24 cellular contexts compared by ENCODE assay signal in the genomic region with DNA sequence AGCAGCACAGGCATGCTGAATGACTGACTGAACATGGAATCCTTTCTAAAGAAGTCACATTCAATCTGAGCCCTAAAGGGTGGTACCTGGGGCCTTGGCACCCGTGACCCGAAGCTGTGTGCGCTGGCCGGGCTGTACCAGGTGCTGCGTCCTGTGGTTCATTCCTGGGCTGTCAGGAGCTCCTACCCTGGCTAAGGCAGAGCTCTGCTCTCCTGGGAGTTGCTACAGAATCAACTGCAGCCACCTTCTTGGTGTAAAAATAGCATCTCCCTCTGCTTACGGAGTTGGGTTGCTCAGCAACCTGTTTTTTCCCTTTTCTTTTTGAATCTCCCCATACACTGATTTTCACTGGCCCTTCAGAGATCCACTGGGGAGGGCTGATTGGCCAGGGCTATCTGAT.
"Had no signal": no experiment of that assay in that cellular context is flagged by ENCODE, and none has a peak within 500 bp of the region (broad histone marks: within the 10 kb centered on the region; RNA-seq: fewer than 3 reads in every experiment).

No MANE protein-coding gene starts in this region.

- DNase-seq: activated CD4-positive, alpha-beta T cell treated with anti-CD3 and anti-CD28 coated beads for 48 hours; activated CD4-positive, alpha-beta T cell treated with anti-CD3 and anti-CD28 coated beads, Interleukin-2, amount 50 U/mL, for 48 hours; activated CD4-positive, CD25-positive, alpha-beta regulatory T cell treated with anti-CD3 and anti-CD28 coated beads, Interleukin-2, amount 50 U/mL, for 72 hours; activated CD8-positive, alpha-beta memory T cell treated with anti-CD3 and anti-CD28 coated beads, Interleukin-2, amount 10 ng/mL, durations not matched to agents 7 days and 5 days; activated effector memory CD4-positive, alpha-beta T cell treated with Interleukin-2 at 50 U/mL for 16 hours; activated naive CD4-positive, alpha-beta T cell; activated naive CD8-positive, alpha-beta T cell treated with anti-CD3 and anti-CD28 coated beads, Interleukin-2, amount 50 U/mL, for 24 hours; activated T-cell treated with anti-CD3 and anti-CD28 coated beads, Interleukin-2, amount 50 U/mL, for 24 hours; amniotic stem cell; Karpas-422; MM.1S; NCI-H1105; NCI-H1436; NCI-H1694 treated with DMSO at 0.1 percent for 48 hours; NCI-H2081 treated with DMSO at 0.1 percent for 48 hours; NCI-H510A; NCI-H526 treated with DMSO at 0.1 percent for 48 hours; NCI-H82; SHP77 treated with DMSO at 0.1 percent for 48 hours; T-helper 17 cell; T-helper 9 cell had no signal

- ATAC-seq: activated CD8-positive, alpha-beta memory T cell treated with anti-CD3 and anti-CD28 coated beads, Interleukin-2, amount 10 ng/mL, durations not matched to agents 7 days and 5 days; activated naive CD4-positive, alpha-beta T cell treated with anti-CD3 and anti-CD28 coated beads, Interleukin-2, amount 50 U/mL, for 72 hours; activated naive CD8-positive, alpha-beta T cell treated with anti-CD3 and anti-CD28 coated beads, Interleukin-2, amount 50 U/mL, for 24 hours; K562; T-helper 17 cell; WTC11 had no signal

- H3K4me3 ChIP-seq: K562 had no signal
